In the genomic region with DNA sequence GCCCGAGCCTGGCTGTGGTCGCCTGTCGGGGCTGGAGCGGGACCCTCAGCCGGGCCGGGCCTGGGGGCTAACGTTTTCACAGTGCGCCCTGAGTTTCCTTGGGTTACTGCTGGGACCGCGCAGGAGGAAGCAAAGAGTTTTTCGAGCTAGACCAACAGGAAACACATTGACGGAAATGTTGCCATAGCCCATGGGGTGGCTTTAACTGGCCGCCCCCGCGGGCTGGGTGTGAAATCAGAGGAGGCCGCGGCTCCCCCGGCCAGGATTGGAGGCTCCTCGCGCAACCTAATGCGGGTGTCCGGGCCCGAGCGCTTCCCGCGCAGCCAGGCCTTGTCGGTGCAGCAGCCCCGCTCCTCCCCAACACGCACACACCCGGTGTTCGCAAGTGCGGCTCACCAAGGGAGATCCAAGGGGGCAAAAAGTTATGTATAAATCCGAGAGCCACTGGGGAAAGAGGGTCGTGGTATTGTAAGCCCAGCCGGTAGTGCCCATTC, we compare ENCODE assay signal across 8 cellular contexts. TPM values are rescaled to one million over a fixed set of nuclear protein-coding genes. Genes with fewer than 3 reads are reported as not detected.
DNase-seq lines count a peak whose midpoint lies in the region; ATAC-seq and TF ChIP-seq lines count a peak whose summit lies in the region.

No MANE protein-coding gene starts in this region.

- H3K4me1 Mint-ChIP-seq in T-helper 2 cell treated with Interferon-gamma antibody and Interleukin-4, amounts not matched to agents 5 μg/mL and 100 μg/mL, for 36 hours (ENCODE audit: low read depth) = peaks cover 19% of the 10 kb centered on the region
- H3K4me1 Mint-ChIP-seq in glutamatergic neuron (ENCODE audit: low read depth, unreplicated experiment) = peaks cover 5% of the 10 kb centered on the region

- H3K9me3 ChIP-seq in parathyroid adenoma (ENCODE audit: control insufficient read depth, low read length) = no peaks in the 10 kb centered on the region
- H3K9me3 ChIP-seq in BE2C = no peaks in the 10 kb centered on the region

- H2AFZ ChIP-seq in parathyroid adenoma = no peak overlapping the region

- TF ChIP-seq CTCF in GM10248 (IDR thresholded peaks at IDR 0.05; ENCODE audit: control extremely low read depth, extremely low read depth, low read depth, missing control alignments) = no peak
- no peak for TF ChIP-seq CTCF in glutamatergic neuron (IDR thresholded peaks at IDR 0.05; ENCODE audit: partially characterized antibody, unreplicated experiment)
- TF ChIP-seq CTCF in parathyroid adenoma (IDR thresholded peaks at IDR 0.05) = no peak
- TF ChIP-seq CTCF in omental fat pad (IDR thresholded peaks at IDR 0.05) = no peak
- TF ChIP-seq CTCF in BE2C (IDR thresholded peaks at IDR 0.05; ENCODE audit: low read depth, low read length) = no peak

- no peaks in the 10 kb centered on the region for H3K9me3 Mint-ChIP-seq in T-helper 2 cell treated with Interferon-gamma antibody and Interleukin-4, amounts not matched to agents 5 μg/mL and 100 μg/mL, for 36 hours
- H3K9me3 Mint-ChIP-seq in glutamatergic neuron (ENCODE audit: unreplicated experiment) = peaks cover 8% of the 10 kb centered on the region

- H3K79me2 ChIP-seq in parathyroid adenoma = no peaks in the 10 kb centered on the region

- ATAC-seq in omental fat pad (ENCODE audit: low FRiP score) (no peak), HG03045 (IDR thresholded peaks at IDR 0.05; ENCODE audit: unreplicated experiment) (no peak)

- H3K27ac Mint-ChIP-seq in T-helper 2 cell treated with Interferon-gamma antibody and Interleukin-4, amounts not matched to agents 5 μg/mL and 100 μg/mL, for 36 hours = no peak overlapping the region
- no peak overlapping the region for H3K27ac Mint-ChIP-seq in glutamatergic neuron (ENCODE audit: unreplicated experiment)

- peak overlapping the region; percentile 44 for H3K4me3 Mint-ChIP-seq in T-helper 2 cell treated with Interferon-gamma antibody and Interleukin-4, amounts not matched to agents 5 μg/mL and 100 μg/mL, for 36 hours
- peak overlapping the region; percentile 4 for H3K4me3 Mint-ChIP-seq in glutamatergic neuron (ENCODE audit: unreplicated experiment)

- H3K27me3 Mint-ChIP-seq in T-helper 2 cell treated with Interferon-gamma antibody and Interleukin-4, amounts not matched to agents 5 μg/mL and 100 μg/mL, for 36 hours (ENCODE audit: low read depth) = peaks cover 76% of the 10 kb centered on the region
- peaks cover 34% of the 10 kb centered on the region for H3K27me3 Mint-ChIP-seq in glutamatergic neuron (ENCODE audit: unreplicated experiment)

- H3K27ac ChIP-seq in parathyroid adenoma = peak overlapping the region; percentile 39

- no peaks in the 10 kb centered on the region for H3K36me3 ChIP-seq in parathyroid adenoma (ENCODE audit: control insufficient read depth, insufficient read depth, low read length)
- no peaks in the 10 kb centered on the region for H3K36me3 ChIP-seq in BE2C

- POLR2A ChIA-PET in GM10248 (lab: Yijun Ruan, JAX) = no interaction called here

- DNase-seq in GM10248 (ENCODE audit: extremely low spot score) (peak; percentile 43), glutamatergic neuron (peak; percentile 35), omental fat pad (ENCODE audit: low spot score) (no peak), BE2C (no peak), HPDE6-E6E7 (ENCODE audit: extremely low spot score) (no peak)
- peak; percentile 18 for DNase-seq in T-helper 2 cell treated with Interferon-gamma antibody and Interleukin-4, amounts not matched to agents 5 μg/mL and 100 μg/mL, for 36 hours (ENCODE audit: low spot score)

- H3K4me2 ChIP-seq in parathyroid adenoma (ENCODE audit: low read length) = peak overlapping the region; percentile 38

- H3K4me1 ChIP-seq in parathyroid adenoma (no peaks in the 10 kb centered on the region), BE2C (no peaks in the 10 kb centered on the region)

- peak overlapping the region; percentile 27 for H3K4me3 ChIP-seq in parathyroid adenoma (ENCODE audit: low read depth, low read length)
- H3K4me3 ChIP-seq in BE2C (ENCODE audit: low read depth, low read length) = no peak overlapping the region

- no peaks in the 10 kb centered on the region for H3K36me3 Mint-ChIP-seq in T-helper 2 cell treated with Interferon-gamma antibody and Interleukin-4, amounts not matched to agents 5 μg/mL and 100 μg/mL, for 36 hours (ENCODE audit: low read depth)
- peaks cover 5% of the 10 kb centered on the region for H3K36me3 Mint-ChIP-seq in glutamatergic neuron (ENCODE audit: unreplicated experiment)

- H3K9ac ChIP-seq in parathyroid adenoma = no peak overlapping the region

- CTCF ChIA-PET in GM10248 (lab: Yijun Ruan, JAX) = interaction anchor here (0.7 to 3.3 kb wide), 2 partner anchors 10 to 50 kb away, joined by 3 to 8 read pairs; no protein-coding TSS in a partner anchor

- H3K27me3 ChIP-seq in parathyroid adenoma (ENCODE audit: control insufficient read depth, insufficient read depth, low read length) (peaks cover 10% of the 10 kb centered on the region), BE2C (no peaks in the 10 kb centered on the region)

RNA-seq across cellular contexts. Expression of a gene that starts 1.9 kb away (rescaled TPM):
- total RNA-seq in glutamatergic neuron (ENCODE audit: unreplicated experiment) (not detected), omental fat pad (10 to 100 TPM in 2 of 4 donors, 1 to 10 TPM in 2; 1.7 to 20.0 (median 10.3) TPM)
- 8.9 TPM for polyA plus RNA-seq in BE2C (2012; ENCODE audit: insufficient read depth, insufficient read length, low read depth)

Comparison
In these comparisons a context has a peak if more than half of its experiments do, and no peak if none do; other contexts are left out.
1. DNase-seq: peak in GM10248 (single experiment), T-helper 2 cell treated with Interferon-gamma antibody and Interleukin-4, amounts not matched to agents 5 μg/mL and 100 μg/mL, for 36 hours (single experiment) and glutamatergic neuron (single experiment); none in omental fat pad (single experiment), BE2C (single experiment) and HPDE6-E6E7 (single experiment).